17 cellular contexts compared by ENCODE assay signal in the genomic region with DNA sequence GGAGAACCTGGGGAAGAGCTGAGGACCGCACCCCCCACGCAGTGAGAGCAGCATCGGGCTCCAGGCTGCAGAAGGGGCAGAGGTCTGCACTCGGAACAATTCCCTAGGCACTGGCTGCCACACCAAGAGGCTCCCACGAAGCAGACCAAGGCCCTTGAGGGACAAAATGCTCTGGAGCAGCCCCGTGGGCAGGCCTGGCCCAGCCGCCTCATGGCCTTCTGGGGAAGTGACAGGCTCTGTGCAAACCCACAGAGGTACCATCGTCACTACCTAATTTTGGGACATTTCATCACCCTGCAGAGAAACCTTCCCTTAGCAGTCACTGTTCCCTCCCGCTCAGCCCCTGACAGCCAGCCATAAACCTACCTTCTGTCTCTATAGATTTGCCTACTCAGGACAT. TPM values are rescaled to one million over a fixed set of nuclear protein-coding genes. Genes with fewer than 3 reads are reported as not detected.
DNase-seq lines count a peak whose midpoint lies in the region; ATAC-seq, FAIRE-seq and TF ChIP-seq lines count a peak whose summit lies in the region.
"Had no signal": no experiment of that assay in that cellular context is flagged by ENCODE, and none has a peak within 500 bp of the region (broad histone marks: within the 10 kb centered on the region; RNA-seq: fewer than 3 reads in every experiment).

No MANE protein-coding gene starts in this region.

- 0 out of 6 replicates have a peak, but pooled peaks of 1 of the 3 experiments have one; percentile 9 for TF ChIP-seq CTCF in GM12878 (IDR thresholded peaks at IDR 0.05 in 2 of 3, conservative IDR thresholded peaks at IDR 0.05 in 1 of 3; ENCODE audit: control insufficient read depth in 2 of 3, extremely low read depth in 1 of 3, insufficient read depth in 1 of 3, low read depth in 3 of 3, low read length in 3 of 3)

- no peak for TF ChIP-seq POLR2A in GM12878 (IDR thresholded peaks at IDR 0.05; ENCODE audit: low read depth, low read length)

- H4K20me1 ChIP-seq in GM12878 (ENCODE audit: control insufficient read depth, insufficient read depth) = no peaks in the 10 kb centered on the region

- ATAC-seq in stimulated activated naive CD8-positive, alpha-beta T cell treated with anti-CD3 and anti-CD28 coated beads, Interleukin-15, amount 100 ng/mL, for 72 hours = peak; percentile 46
- ATAC-seq in stimulated activated naive CD8-positive, alpha-beta T cell treated with anti-CD3 and anti-CD28 coated beads, Interleukin-15, Interleukin-2, amounts not matched to agents 100 U/mL and 50 U/mL, for 24 hours = no peak
- ATAC-seq in GM12878 = peak; percentile 66
- peak; percentile 65 for ATAC-seq in aorta (ENCODE audit: low FRiP score)
- no peak for ATAC-seq in GM18498 (IDR thresholded peaks at IDR 0.05; ENCODE audit: unreplicated experiment)
- no peak for ATAC-seq in GM18867 (IDR thresholded peaks at IDR 0.05; ENCODE audit: unreplicated experiment)
- ATAC-seq in GM19455 (IDR thresholded peaks at IDR 0.05; ENCODE audit: unreplicated experiment) = no peak
- ATAC-seq: activated CD4-positive, alpha-beta T cell treated with anti-CD3 and anti-CD28 coated beads for 36 hours had no signal

- DNase-seq in stimulated activated naive CD8-positive, alpha-beta T cell treated with anti-CD3 and anti-CD28 coated beads, Interleukin-15, amount 100 ng/mL, for 72 hours = no peak
- no peak for DNase-seq in stimulated activated naive CD8-positive, alpha-beta T cell treated with anti-CD3 and anti-CD28 coated beads, Interleukin-15, Interleukin-2, amounts not matched to agents 100 U/mL and 50 U/mL, for 24 hours
- no peak for DNase-seq in GM12878 (ENCODE audit: low read depth, low spot score)
- DNase-seq in myocyte (ENCODE audit: low read depth) = peak; percentile 73
- DNase-seq in aorta = no peak
- DNase-seq: activated CD4-positive, alpha-beta T cell treated with anti-CD3 and anti-CD28 coated beads for 36 hours; activated T-cell treated with anti-CD3 and anti-CD28 coated beads, Interleukin-2, amount 50 U/mL, for 72 hours; erythroblast; hippocampal formation; NCI-H1436; NCI-H69; occipital lobe; SJCRH30 had no signal

- H3K9me3 ChIP-seq in GM12878 (replicated peaks; ENCODE audit: control insufficient read depth, insufficient read depth, low read length) = no peaks in the 10 kb centered on the region; the same call in 2 of the 3 replicates
- no peaks in the 10 kb centered on the region for H3K9me3 ChIP-seq in aorta (ENCODE audit: control insufficient read depth, low read length)

- 81% methylated on average over 9 of the region's 9 CpGs for WGBS in GM12878 (ENCODE audit: insufficient coverage, insufficient replicate concordance, low lambda C conversion rate, missing lambda C conversion rate)
- WGBS in aorta, 2 donors = 60 to 66% methylated on average over 9 of the region's 9 CpGs

- H3K4me1 Mint-ChIP-seq in stimulated activated naive CD8-positive, alpha-beta T cell treated with anti-CD3 and anti-CD28 coated beads, Interleukin-15, amount 100 ng/mL, for 72 hours = peaks cover 29% of the 10 kb centered on the region

- H3K4me3 ChIP-seq in GM12878 (no peak overlapping the region), aorta (ENCODE audit: low read length in 2 of 2) (no peak overlapping the region)
- H3K4me3 ChIP-seq: SJCRH30 had no signal

- H3K27me3 Mint-ChIP-seq in stimulated activated naive CD8-positive, alpha-beta T cell treated with anti-CD3 and anti-CD28 coated beads, Interleukin-15, amount 100 ng/mL, for 72 hours = no peaks in the 10 kb centered on the region
- H3K27me3 Mint-ChIP-seq: activated CD4-positive, alpha-beta T cell treated with anti-CD3 and anti-CD28 coated beads for 36 hours had no signal

- no peak for FAIRE-seq in GM12878 (lab: Jason Lieb, UNC)
- FAIRE-seq: bronchial epithelial cell had no signal

- no peak overlapping the region for H2AFZ ChIP-seq in GM12878 (ENCODE audit: control insufficient read depth, low read depth, low read length)

- TF ChIP-seq RAD21 in GM12878 (IDR thresholded peaks at IDR 0.05; ENCODE audit: insufficient read depth, low read depth, low read length) = no peak

- no peak for TF ChIP-seq EP300 in GM12878 (IDR thresholded peaks at IDR 0.05; ENCODE audit: borderline replicate concordance in 1 of 2, control insufficient read depth in 1 of 2, low read depth in 2 of 2, low read length in 2 of 2)

- intact Hi-C loops in GM12878 (cut with micrococcal nuclease; ENCODE audit: unreplicated experiment) (no loop called here), aorta (cut with DNase I) (no loop called here)

- no peak overlapping the region for H3K4me2 ChIP-seq in GM12878 (ENCODE audit: control insufficient read depth, insufficient read depth)

- H3K4me3 Mint-ChIP-seq in stimulated activated naive CD8-positive, alpha-beta T cell treated with anti-CD3 and anti-CD28 coated beads, Interleukin-15, amount 100 ng/mL, for 72 hours = no peak overlapping the region
- H3K4me3 Mint-ChIP-seq: activated CD4-positive, alpha-beta T cell treated with anti-CD3 and anti-CD28 coated beads for 36 hours; activated T-cell treated with anti-CD3 and anti-CD28 coated beads, Interleukin-2, amount 50 U/mL, for 72 hours had no signal

- no peak overlapping the region for H3K9ac ChIP-seq in GM12878 (ENCODE audit: control insufficient read depth, insufficient read depth, low read length)

- peaks cover 16 to 21% of the 10 kb centered on the region in 2 experiments for H3K36me3 ChIP-seq in GM12878 (ENCODE audit: control insufficient read depth in 2 of 2, insufficient read depth in 2 of 2, low read length in 1 of 2)
- H3K36me3 ChIP-seq in aorta (ENCODE audit: control insufficient read depth in 1 of 2, insufficient read depth in 2 of 2, low read length in 1 of 2) = no peaks in the 10 kb centered on the region

- no TSS peak for BruUV-seq in GM12878 (replicated peaks; lab: Mats Ljungman, UMichigan)

- SMC1A ChIA-PET in GM12878 (lab: Charles Lee; ENCODE audit: uncharacterized antibody, unreplicated experiment) = no interaction called here

- no peaks in the 10 kb centered on the region for H3K27me3 ChIP-seq in GM12878 (replicated peaks in 1 of 2; ENCODE audit: control insufficient read depth in 2 of 2, insufficient read depth in 2 of 2, low read length in 1 of 2)
- H3K27me3 ChIP-seq in aorta (ENCODE audit: control insufficient read depth in 1 of 2, insufficient read depth in 2 of 2, low read length in 1 of 2) = no peaks in the 10 kb centered on the region
- H3K27me3 ChIP-seq: SJCRH30 had no signal

- H3K27ac ChIP-seq in GM12878 (ENCODE audit: control insufficient read depth, insufficient read depth) = no peak overlapping the region
- H3K27ac ChIP-seq in aorta (ENCODE audit: low read depth in 1 of 2, low read length in 2 of 2) = no peak overlapping the region
- H3K27ac ChIP-seq: SJCRH30 had no signal

- CTCF ChIA-PET in GM12878 (lab: Yijun Ruan, JAX) = no interaction called here

- H3K4me1 ChIP-seq in GM12878 (ENCODE audit: control insufficient read depth, insufficient read depth, low read length) = no peaks in the 10 kb centered on the region
- no peaks in the 10 kb centered on the region for H3K4me1 ChIP-seq in aorta (ENCODE audit: control insufficient read depth in 1 of 2, insufficient read depth in 2 of 2, low read length in 2 of 2)
- H3K4me1 ChIP-seq: SJCRH30 had no signal

- in situ Hi-C loops in GM12878 (cut with MboI) = no loop called here

- H3K9me3 Mint-ChIP-seq in stimulated activated naive CD8-positive, alpha-beta T cell treated with anti-CD3 and anti-CD28 coated beads, Interleukin-15, amount 100 ng/mL, for 72 hours = peaks cover 0 to 7% of the 10 kb centered on the region in 2 donors
- H3K9me3 Mint-ChIP-seq: activated T-cell treated with anti-CD3 and anti-CD28 coated beads, Interleukin-2, amount 50 U/mL, for 72 hours had no signal

- RAD21 ChIA-PET in GM12878 (lab: Charles Lee; ENCODE audit: unreplicated experiment) = no interaction called here

- H3K79me2 ChIP-seq in GM12878 (ENCODE audit: control insufficient read depth, insufficient read depth, low read length) = no peaks in the 10 kb centered on the region

- POLR2A ChIA-PET in GM12878 (lab: Charles Lee) = interaction anchor here (0.6 kb wide), 1 partner anchor 136 kb away, joined by 5 read pairs; no protein-coding TSS in a partner anchor

- H3K27ac Mint-ChIP-seq in stimulated activated naive CD8-positive, alpha-beta T cell treated with anti-CD3 and anti-CD28 coated beads, Interleukin-15, amount 100 ng/mL, for 72 hours = no peak overlapping the region

RNA-seq across cellular contexts. Expression of gene FBXW5, which starts 15.9 kb away (rescaled TPM):
- total RNA-seq in GM12878 (2013; cell fraction: nucleolus; rRNA removed) = 60.6 and 82.0 TPM in 2 replicates
- total RNA-seq in GM12878 (2014; rRNA removed) (84.3 and 97.3 TPM in 2 replicates), GM12878 (2014; rRNA removed; fragmentation: Illumina TruSeq; extraction: Trizol) (11.7 and 15.5 TPM in 2 replicates), GM12878 (2021) (70.4 and 73.0 TPM in 2 replicates), myocyte (170 and 196 TPM in 2 replicates), aorta (100 to 1,000 TPM in 1 of 2 donors, 10 to 100 TPM in 1; 92.5 to 107 TPM)
- polyA plus RNA-seq in GM12878 (2011; ENCODE audit: low read depth) = 15.5 TPM
- polyA plus RNA-seq in GM12878 (2011; rRNA removed) (10.6 and 29.8 TPM in 2 replicates), GM12878 (2014; fragmentation: Illumina TruSeq; extraction: Trizol) (0.68 and 5.0 TPM in 2 replicates), GM12878 (2014; fragmentation: Nextera tagmentation; extraction: Ambion mirVana) (1 to 10 TPM in 1 of 2 experiments, under 1 TPM in 1; 0.21 to 1.4 TPM), GM12878 (2014; rRNA removed) (67.3 and 79.6 TPM in 2 replicates), GM12878 (2016; fragmentation: Nextera tagmentation; extraction: Ambion mirVana) (10 to 100 TPM; 59.2 to 63.4 TPM), aorta (100 to 1,000 TPM; 111 to 191 TPM)
- polyA plus RNA-seq in GM12878 (2011; cell fraction: cytosol; rRNA removed) = 60.0 and 119 TPM in 2 replicates
- polyA plus RNA-seq in GM12878 (2011; cell fraction: nucleus; rRNA removed) = 295 and 360 TPM in 2 replicates
- 45.0 and 50.4 TPM in 2 replicates for polyA plus RNA-seq in GM12878 (2012)
- polyA minus RNA-seq in GM12878 (2011; rRNA and poly(A)+ RNA removed) = 42.2 and 81.4 TPM in 2 replicates
- polyA minus RNA-seq in GM12878 (2011; cell fraction: cytosol; rRNA and poly(A)+ RNA removed) = 67.9 and 75.6 TPM in 2 replicates
- polyA minus RNA-seq in GM12878 (2011; cell fraction: nucleus; rRNA and poly(A)+ RNA removed) = 52.3 and 85.2 TPM in 2 replicates
- 89.6 TPM for polyA plus RNA-seq in myocyte (2012)

RNA-seq across cellular contexts. Expression of gene C8G, which starts 16.5 kb away (rescaled TPM):
- total RNA-seq in GM12878 (2013; cell fraction: nucleolus; rRNA removed) = not detected in 2 replicates
- total RNA-seq in GM12878 (2014; rRNA removed) (not detected in 2 replicates), GM12878 (2014; rRNA removed; fragmentation: Illumina TruSeq; extraction: Trizol) (not detected in 2 replicates), GM12878 (2021) (0.64 and 0.69 TPM in 2 replicates), myocyte (0.88 TPM in 1 of 2 replicates, not detected in the other), aorta (1 to 10 TPM in 1 of 2 donors, under 1 TPM in 1; 0.90 to 1.1 TPM)
- not detected for polyA plus RNA-seq in GM12878 (2011; ENCODE audit: low read depth)
- polyA plus RNA-seq in GM12878 (2011; rRNA removed) (not detected in 2 replicates), GM12878 (2014; fragmentation: Illumina TruSeq; extraction: Trizol) (not detected in 2 replicates), GM12878 (2014; fragmentation: Nextera tagmentation; extraction: Ambion mirVana) (not detected), GM12878 (2014; rRNA removed) (0.26 and 1.5 TPM in 2 replicates), GM12878 (2016; fragmentation: Nextera tagmentation; extraction: Ambion mirVana) (under 1 TPM in 1 of 2 experiments, not detected in 1; 0.50 TPM), aorta (1 to 10 TPM; 1.8 to 3.1 TPM)
- 0.23 TPM in 1 of 2 replicates, not detected in the other for polyA plus RNA-seq in GM12878 (2011; cell fraction: cytosol; rRNA removed)
- 1.4 and 2.9 TPM in 2 replicates for polyA plus RNA-seq in GM12878 (2011; cell fraction: nucleus; rRNA removed)
- 1.4 TPM in 1 of 2 replicates, not detected in the other for polyA plus RNA-seq in GM12878 (2012)
- not detected in 2 replicates for polyA minus RNA-seq in GM12878 (2011; rRNA and poly(A)+ RNA removed)
- not detected in 2 replicates for polyA minus RNA-seq in GM12878 (2011; cell fraction: cytosol; rRNA and poly(A)+ RNA removed)
- 1.1 TPM in 1 of 2 replicates, not detected in the other for polyA minus RNA-seq in GM12878 (2011; cell fraction: nucleus; rRNA and poly(A)+ RNA removed)
- polyA plus RNA-seq in myocyte (2012) = 0.47 TPM
- total RNA-seq: occipital lobe, SJCRH30 had no signal

RNA-seq across cellular contexts. Expression of gene LCN12, which starts 23.5 kb away (rescaled TPM):
- 1.1 and 2.4 TPM in 2 replicates for total RNA-seq in GM12878 (2013; cell fraction: nucleolus; rRNA removed)
- 0.40 TPM in 1 of 2 replicates, not detected in the other for total RNA-seq in GM12878 (2014; rRNA removed)
- total RNA-seq in GM12878 (2014; rRNA removed; fragmentation: Illumina TruSeq; extraction: Trizol) = not detected in 2 replicates
- total RNA-seq in GM12878 (2021) = 0.64 TPM in 1 of 2 replicates, not detected in the other
- not detected for polyA plus RNA-seq in GM12878 (2011; ENCODE audit: low read depth)
- 0.20 and 0.48 TPM in 2 replicates for polyA plus RNA-seq in GM12878 (2011; rRNA removed)
- polyA plus RNA-seq in GM12878 (2011; cell fraction: cytosol; rRNA removed) = 0.07 and 0.42 TPM in 2 replicates
- 11.8 and 13.0 TPM in 2 replicates for polyA plus RNA-seq in GM12878 (2011; cell fraction: nucleus; rRNA removed)
- polyA plus RNA-seq in GM12878 (2012) = 0.72 and 0.74 TPM in 2 replicates
- polyA plus RNA-seq in GM12878 (2014; fragmentation: Illumina TruSeq; extraction: Trizol) = 0.25 TPM in 1 of 2 replicates, not detected in the other
- polyA plus RNA-seq in GM12878 (2014; fragmentation: Nextera tagmentation; extraction: Ambion mirVana) = not detected
- polyA plus RNA-seq in GM12878 (2014; rRNA removed) = 0.06 and 0.41 TPM in 2 replicates
- polyA plus RNA-seq in GM12878 (2016; fragmentation: Nextera tagmentation; extraction: Ambion mirVana) = under 1 TPM; 0.33 to 0.44 TPM
- 0.22 and 0.26 TPM in 2 replicates for polyA minus RNA-seq in GM12878 (2011; rRNA and poly(A)+ RNA removed)
- not detected in 2 replicates for polyA minus RNA-seq in GM12878 (2011; cell fraction: cytosol; rRNA and poly(A)+ RNA removed)
- polyA minus RNA-seq in GM12878 (2011; cell fraction: nucleus; rRNA and poly(A)+ RNA removed) = 1.2 and 2.8 TPM in 2 replicates
- total RNA-seq in myocyte = 0.10 and 0.27 TPM in 2 replicates
- polyA plus RNA-seq in myocyte (2012) = 0.37 TPM
- total RNA-seq in aorta = 1 to 10 TPM in 1 of 2 donors, under 1 TPM in 1; 0.71 to 1.6 TPM
- 1 to 10 TPM in 1 of 2 donors, not detected in 1; 3.3 TPM for polyA plus RNA-seq in aorta
- total RNA-seq: bronchial epithelial cell, occipital lobe, SJCRH30 had no signal

RNA-seq across cellular contexts. Expression of gene TRAF2, which starts 42.3 kb away (rescaled TPM):
- total RNA-seq in GM12878 (2013; cell fraction: nucleolus; rRNA removed) = 38.1 and 39.7 TPM in 2 replicates
- total RNA-seq in GM12878 (2014; rRNA removed) (15.8 and 16.8 TPM in 2 replicates), GM12878 (2014; rRNA removed; fragmentation: Illumina TruSeq; extraction: Trizol) (12.3 and 13.2 TPM in 2 replicates), GM12878 (2021) (31.0 and 33.5 TPM in 2 replicates), myocyte (7.0 and 31.0 TPM in 2 replicates), aorta (10 to 100 TPM in 1 of 2 donors, 1 to 10 TPM in 1; 9.1 to 22.1 TPM)
- 5.8 TPM for polyA plus RNA-seq in GM12878 (2011; ENCODE audit: low read depth)
- polyA plus RNA-seq in GM12878 (2011; rRNA removed) (10.5 and 21.6 TPM in 2 replicates), GM12878 (2014; fragmentation: Illumina TruSeq; extraction: Trizol) (1.9 and 10.0 TPM in 2 replicates), GM12878 (2014; fragmentation: Nextera tagmentation; extraction: Ambion mirVana) (1 to 10 TPM in 1 of 2 experiments, under 1 TPM in 1; 0.34 to 1.1 TPM), GM12878 (2014; rRNA removed) (28.1 and 29.4 TPM in 2 replicates), GM12878 (2016; fragmentation: Nextera tagmentation; extraction: Ambion mirVana) (10 to 100 TPM; 39.3 to 39.5 TPM), aorta (10 to 100 TPM in 1 of 2 donors, 1 to 10 TPM in 1; 4.8 to 14.0 TPM)
- polyA plus RNA-seq in GM12878 (2011; cell fraction: cytosol; rRNA removed) = 27.2 and 41.1 TPM in 2 replicates
- 41.5 and 49.9 TPM in 2 replicates for polyA plus RNA-seq in GM12878 (2011; cell fraction: nucleus; rRNA removed)
- 13.9 and 17.4 TPM in 2 replicates for polyA plus RNA-seq in GM12878 (2012)
- 17.8 and 29.4 TPM in 2 replicates for polyA minus RNA-seq in GM12878 (2011; rRNA and poly(A)+ RNA removed)
- polyA minus RNA-seq in GM12878 (2011; cell fraction: cytosol; rRNA and poly(A)+ RNA removed) = 10.8 and 15.8 TPM in 2 replicates
- polyA minus RNA-seq in GM12878 (2011; cell fraction: nucleus; rRNA and poly(A)+ RNA removed) = 31.7 and 38.1 TPM in 2 replicates
- 8.9 TPM for polyA plus RNA-seq in myocyte (2012)

RNA-seq across cellular contexts. Expression of gene PTGDS, which starts 48.7 kb away (rescaled TPM):
- not detected in 2 replicates for total RNA-seq in GM12878 (2013; cell fraction: nucleolus; rRNA removed)
- total RNA-seq in GM12878 (2014; rRNA removed) = not detected in 2 replicates
- not detected in 2 replicates for total RNA-seq in GM12878 (2014; rRNA removed; fragmentation: Illumina TruSeq; extraction: Trizol)
- total RNA-seq in GM12878 (2021) = not detected in 2 replicates
- not detected for polyA plus RNA-seq in GM12878 (2011; ENCODE audit: low read depth)
- polyA plus RNA-seq in GM12878 (2011; rRNA removed) = not detected in 2 replicates
- not detected in 2 replicates for polyA plus RNA-seq in GM12878 (2011; cell fraction: cytosol; rRNA removed)
- polyA plus RNA-seq in GM12878 (2011; cell fraction: nucleus; rRNA removed) = not detected in 2 replicates
- polyA plus RNA-seq in GM12878 (2012) = not detected in 2 replicates
- polyA plus RNA-seq in GM12878 (2014; fragmentation: Illumina TruSeq; extraction: Trizol) = not detected in 2 replicates
- not detected for polyA plus RNA-seq in GM12878 (2014; fragmentation: Nextera tagmentation; extraction: Ambion mirVana)
- polyA plus RNA-seq in GM12878 (2014; rRNA removed) = not detected in 2 replicates
- polyA plus RNA-seq in GM12878 (2016; fragmentation: Nextera tagmentation; extraction: Ambion mirVana) = not detected
- not detected in 2 replicates for polyA minus RNA-seq in GM12878 (2011; rRNA and poly(A)+ RNA removed)
- not detected in 2 replicates for polyA minus RNA-seq in GM12878 (2011; cell fraction: cytosol; rRNA and poly(A)+ RNA removed)
- not detected in 2 replicates for polyA minus RNA-seq in GM12878 (2011; cell fraction: nucleus; rRNA and poly(A)+ RNA removed)
- total RNA-seq in myocyte = 126 and 177 TPM in 2 replicates
- 590 TPM for polyA plus RNA-seq in myocyte (2012)
- total RNA-seq in aorta = 100 to 1,000 TPM; 128 to 145 TPM
- 10 to 100 TPM; 12.2 to 13.9 TPM for polyA plus RNA-seq in aorta
- total RNA-seq: activated CD4-positive, alpha-beta T cell treated with anti-CD3 and anti-CD28 coated beads for 36 hours; activated T-cell treated with anti-CD3 and anti-CD28 coated beads, Interleukin-2, amount 50 U/mL, for 72 hours; SJCRH30 had no signal

Comparison
In these comparisons a context has a peak if more than half of its experiments do, and no peak if none do; other contexts are left out.
1. ATAC-seq: peak in stimulated activated naive CD8-positive, alpha-beta T cell treated with anti-CD3 and anti-CD28 coated beads, Interleukin-15, amount 100 ng/mL, for 72 hours (single experiment), GM12878 (single experiment) and aorta (single experiment); none in stimulated activated naive CD8-positive, alpha-beta T cell treated with anti-CD3 and anti-CD28 coated beads, Interleukin-15, Interleukin-2, amounts not matched to agents 100 U/mL and 50 U/mL, for 24 hours (single experiment), GM18498 (single experiment), GM18867 (single experiment) and GM19455 (single experiment).